Comparison of ENCODE assay signal across 21 cellular contexts in genomic region chr10:129048513-129048912, GRCh38.
"Had no signal": no experiment of that assay in that cellular context is flagged by ENCODE, and none has a peak within 500 bp of the region (broad histone marks: within the 10 kb centered on the region; RNA-seq: fewer than 3 reads in every experiment).

No MANE protein-coding gene starts in this region.

- DNase-seq: activated CD4-positive, alpha-beta T cell treated with anti-CD3 and anti-CD28 coated beads, Interleukin-2, amount 10 ng/mL, durations not matched to agents 7 days and 5 days; activated CD8-positive, alpha-beta memory T cell treated with anti-CD3 and anti-CD28 coated beads, Interleukin-2, amount 10 ng/mL, durations not matched to agents 7 days and 5 days; activated CD8-positive, alpha-beta T cell treated with anti-CD3 and anti-CD28 coated beads for 36 hours; activated effector memory CD4-positive, alpha-beta T cell treated with anti-CD3 and anti-CD28 coated beads, Interleukin-2, amount 50 U/mL, for 16 hours; activated naive CD4-positive, alpha-beta T cell treated with anti-CD3 and anti-CD28 coated beads, Interleukin-2, amount 10 ng/mL, durations not matched to agents 7 days and 5 days; activated naive CD8-positive, alpha-beta T cell treated with anti-CD3 and anti-CD28 coated beads, Interleukin-2, amount 50 U/mL, for 24 hours; activated T-cell treated with anti-CD3 and anti-CD28 coated beads for 4 hours; body of pancreas; effector CD8-positive, alpha-beta T cell; hypothalamus; left ventricle myocardium inferior; midbrain; natural killer cell; sigmoid colon; stimulated activated CD4-positive, alpha-beta T cell treated with anti-CD3 and anti-CD28 coated beads, Interleukin-15, amount 100 ng/mL, for 24 hours; transverse colon had no signal

- H3K4me1 ChIP-seq: body of pancreas, sigmoid colon, transverse colon had no signal

- H3K4me3 ChIP-seq: body of pancreas, left ventricle myocardium inferior, sigmoid colon, smooth muscle cell, transverse colon had no signal

- H3K27me3 ChIP-seq: body of pancreas, sigmoid colon had no signal

- H3K9me3 ChIP-seq: body of pancreas, left ventricle myocardium inferior, sigmoid colon, transverse colon had no signal

- H3K27ac ChIP-seq: body of pancreas, left ventricle myocardium inferior, sigmoid colon, transverse colon, VCaP had no signal

- H3K36me3 ChIP-seq: left ventricle myocardium inferior, sigmoid colon, transverse colon had no signal

- ATAC-seq: activated CD4-positive, CD25-positive, alpha-beta regulatory T cell treated with anti-CD3 and anti-CD28 coated beads, Interleukin-2, amount 50 U/mL, for 24 hours; activated CD8-positive, alpha-beta memory T cell treated with anti-CD3 and anti-CD28 coated beads, Interleukin-2, amount 10 ng/mL, durations not matched to agents 7 days and 5 days; activated CD8-positive, alpha-beta T cell treated with anti-CD3 and anti-CD28 coated beads for 36 hours; activated naive CD8-positive, alpha-beta T cell treated with anti-CD3 and anti-CD28 coated beads, Interleukin-2, amount 50 U/mL, for 24 hours; body of pancreas; esophagus mucosa; natural killer cell; stimulated activated memory B cell treated with anti-CD40 and anti-IgM and Interleukin-4, amounts not matched to agents 10 μg/mL and 1 μg/mL and 100 μg/mL, for 72 hours had no signal
